2 cellular contexts compared by ENCODE assay signal in the genomic region with DNA sequence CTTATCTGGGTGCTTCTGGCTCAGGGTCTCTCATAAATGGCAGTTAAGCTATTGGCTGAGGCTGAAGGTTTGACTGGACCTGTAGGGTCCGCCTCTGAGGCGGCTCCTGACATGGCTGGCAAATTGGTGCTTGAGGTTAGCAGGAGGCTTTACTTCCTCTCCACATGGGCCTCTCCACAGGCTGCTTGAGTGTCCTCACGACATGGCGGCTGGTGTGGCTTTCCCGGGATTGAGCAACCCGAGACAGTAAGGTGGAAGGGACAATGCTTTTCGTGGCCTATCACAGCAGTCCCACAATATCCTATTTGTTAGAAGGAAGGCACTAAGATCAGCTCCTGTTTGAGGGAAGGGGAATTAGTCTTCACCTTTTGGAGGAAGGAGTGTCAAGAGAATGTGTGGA.
A peak's percentile ranks its signal among the peaks of the same experiment; 100 is the strongest.
TF ChIP-seq lines count a peak whose summit lies in the region.

No MANE protein-coding gene starts in this region.

TF ChIP-seq in H1, 55 proteins besides CTCF, POLR2A, EP300 and RAD21:
- TF ChIP-seq POU5F1 (IDR thresholded peaks at IDR 0.05; ENCODE audit: low read depth, low read length) (no peak), SAP30 (IDR thresholded peaks at IDR 0.05; ENCODE audit: insufficient read depth, insufficient replicate concordance, low read length) (no peak), KDM4A (IDR thresholded peaks at IDR 0.05; ENCODE audit: low read depth, low read length, severe bottlenecking) (no peak), YY1 (IDR thresholded peaks at IDR 0.05; ENCODE audit: low read depth, low read length) (peak; percentile 60; the same call in 1 of the 2 replicates), RBBP5 (IDR thresholded peaks at IDR 0.05; ENCODE audit: borderline replicate concordance, low read depth, low read length) (no peak), NRF1 (IDR thresholded peaks at IDR 0.05; ENCODE audit: low read depth, low read length) (no peak), SP2 (IDR thresholded peaks at IDR 0.05; ENCODE audit: low read length) (no peak), CTBP2 (IDR thresholded peaks at IDR 0.05; ENCODE audit: borderline replicate concordance, insufficient read depth, insufficient read length, low read length) (no peak)

TF ChIP-seq in HepG2, 621 proteins besides CTCF, POLR2A, EP300 and RAD21:
- TF ChIP-seq YEATS4 (CRISPR knock-in tag; IDR thresholded peaks at IDR 0.05; ENCODE audit: borderline replicate concordance) (no peak), ERF (CRISPR knock-in tag; IDR thresholded peaks at IDR 0.05) (no peak), SMAD1 (CRISPR knock-in tag; IDR thresholded peaks at IDR 0.05; ENCODE audit: borderline replicate concordance, low read depth) (no peak), SSRP1 (CRISPR knock-in tag; IDR thresholded peaks at IDR 0.05) (no peak), DR1 (CRISPR knock-in tag; IDR thresholded peaks at IDR 0.05) (no peak), KLF11 (CRISPR knock-in tag; IDR thresholded peaks at IDR 0.05) (no peak), ZNF264 (CRISPR knock-in tag; IDR thresholded peaks at IDR 0.05) (no peak), KLF12 (CRISPR knock-in tag; IDR thresholded peaks at IDR 0.05; ENCODE audit: borderline replicate concordance) (no peak), RXRA (CRISPR knock-in tag; IDR thresholded peaks at IDR 0.05) (no peak), ZSCAN25 (CRISPR knock-in tag; IDR thresholded peaks at IDR 0.05) (no peak), ATM (IDR thresholded peaks at IDR 0.05; ENCODE audit: borderline replicate concordance) (no peak)
- TF ChIP-seq, protein P1, sequence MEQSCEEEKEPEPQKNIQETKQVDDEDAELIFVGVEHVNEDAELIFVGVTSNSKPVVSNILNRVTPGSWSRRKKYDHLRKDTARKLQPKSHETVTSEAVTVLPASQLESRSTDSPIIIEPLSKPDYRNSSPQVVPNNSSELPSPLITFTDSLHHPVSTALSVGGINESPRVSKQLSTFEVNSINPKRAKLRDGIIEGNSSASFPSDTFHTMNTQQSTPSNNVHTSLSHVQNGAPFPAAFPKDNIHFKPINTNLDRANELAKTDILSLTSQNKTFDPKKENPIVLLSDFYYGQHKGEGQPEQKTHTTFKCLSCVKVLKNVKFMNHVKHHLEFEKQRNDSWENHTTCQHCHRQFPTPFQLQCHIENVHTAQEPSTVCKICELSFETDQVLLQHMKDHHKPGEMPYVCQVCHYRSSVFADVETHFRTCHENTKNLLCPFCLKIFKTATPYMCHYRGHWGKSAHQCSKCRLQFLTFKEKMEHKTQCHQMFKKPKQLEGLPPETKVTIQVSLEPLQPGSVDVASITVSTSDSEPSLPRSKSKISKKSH (CRISPR knock-in tag; IDR thresholded peaks at IDR 0.05; ENCODE audit: borderline replicate concordance): no peak
- TF ChIP-seq, protein P2, sequence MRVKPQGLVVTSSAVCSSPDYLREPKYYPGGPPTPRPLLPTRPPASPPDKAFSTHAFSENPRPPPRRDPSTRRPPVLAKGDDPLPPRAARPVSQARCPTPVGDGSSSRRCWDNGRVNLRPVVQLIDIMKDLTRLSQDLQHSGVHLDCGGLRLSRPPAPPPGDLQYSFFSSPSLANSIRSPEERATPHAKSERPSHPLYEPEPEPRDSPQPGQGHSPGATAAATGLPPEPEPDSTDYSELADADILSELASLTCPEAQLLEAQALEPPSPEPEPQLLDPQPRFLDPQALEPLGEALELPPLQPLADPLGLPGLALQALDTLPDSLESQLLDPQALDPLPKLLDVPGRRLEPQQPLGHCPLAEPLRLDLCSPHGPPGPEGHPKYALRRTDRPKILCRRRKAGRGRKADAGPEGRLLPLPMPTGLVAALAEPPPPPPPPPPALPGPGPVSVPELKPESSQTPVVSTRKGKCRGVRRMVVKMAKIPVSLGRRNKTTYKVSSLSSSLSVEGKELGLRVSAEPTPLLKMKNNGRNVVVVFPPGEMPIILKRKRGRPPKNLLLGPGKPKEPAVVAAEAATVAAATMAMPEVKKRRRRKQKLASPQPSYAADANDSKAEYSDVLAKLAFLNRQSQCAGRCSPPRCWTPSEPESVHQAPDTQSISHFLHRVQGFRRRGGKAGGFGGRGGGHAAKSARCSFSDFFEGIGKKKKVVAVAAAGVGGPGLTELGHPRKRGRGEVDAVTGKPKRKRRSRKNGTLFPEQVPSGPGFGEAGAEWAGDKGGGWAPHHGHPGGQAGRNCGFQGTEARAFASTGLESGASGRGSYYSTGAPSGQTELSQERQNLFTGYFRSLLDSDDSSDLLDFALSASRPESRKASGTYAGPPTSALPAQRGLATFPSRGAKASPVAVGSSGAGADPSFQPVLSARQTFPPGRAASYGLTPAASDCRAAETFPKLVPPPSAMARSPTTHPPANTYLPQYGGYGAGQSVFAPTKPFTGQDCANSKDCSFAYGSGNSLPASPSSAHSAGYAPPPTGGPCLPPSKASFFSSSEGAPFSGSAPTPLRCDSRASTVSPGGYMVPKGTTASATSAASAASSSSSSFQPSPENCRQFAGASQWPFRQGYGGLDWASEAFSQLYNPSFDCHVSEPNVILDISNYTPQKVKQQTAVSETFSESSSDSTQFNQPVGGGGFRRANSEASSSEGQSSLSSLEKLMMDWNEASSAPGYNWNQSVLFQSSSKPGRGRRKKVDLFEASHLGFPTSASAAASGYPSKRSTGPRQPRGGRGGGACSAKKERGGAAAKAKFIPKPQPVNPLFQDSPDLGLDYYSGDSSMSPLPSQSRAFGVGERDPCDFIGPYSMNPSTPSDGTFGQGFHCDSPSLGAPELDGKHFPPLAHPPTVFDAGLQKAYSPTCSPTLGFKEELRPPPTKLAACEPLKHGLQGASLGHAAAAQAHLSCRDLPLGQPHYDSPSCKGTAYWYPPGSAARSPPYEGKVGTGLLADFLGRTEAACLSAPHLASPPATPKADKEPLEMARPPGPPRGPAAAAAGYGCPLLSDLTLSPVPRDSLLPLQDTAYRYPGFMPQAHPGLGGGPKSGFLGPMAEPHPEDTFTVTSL (CRISPR knock-in tag; IDR thresholded peaks at IDR 0.05; ENCODE audit: borderline replicate concordance): no peak
- TF ChIP-seq, protein P3, sequence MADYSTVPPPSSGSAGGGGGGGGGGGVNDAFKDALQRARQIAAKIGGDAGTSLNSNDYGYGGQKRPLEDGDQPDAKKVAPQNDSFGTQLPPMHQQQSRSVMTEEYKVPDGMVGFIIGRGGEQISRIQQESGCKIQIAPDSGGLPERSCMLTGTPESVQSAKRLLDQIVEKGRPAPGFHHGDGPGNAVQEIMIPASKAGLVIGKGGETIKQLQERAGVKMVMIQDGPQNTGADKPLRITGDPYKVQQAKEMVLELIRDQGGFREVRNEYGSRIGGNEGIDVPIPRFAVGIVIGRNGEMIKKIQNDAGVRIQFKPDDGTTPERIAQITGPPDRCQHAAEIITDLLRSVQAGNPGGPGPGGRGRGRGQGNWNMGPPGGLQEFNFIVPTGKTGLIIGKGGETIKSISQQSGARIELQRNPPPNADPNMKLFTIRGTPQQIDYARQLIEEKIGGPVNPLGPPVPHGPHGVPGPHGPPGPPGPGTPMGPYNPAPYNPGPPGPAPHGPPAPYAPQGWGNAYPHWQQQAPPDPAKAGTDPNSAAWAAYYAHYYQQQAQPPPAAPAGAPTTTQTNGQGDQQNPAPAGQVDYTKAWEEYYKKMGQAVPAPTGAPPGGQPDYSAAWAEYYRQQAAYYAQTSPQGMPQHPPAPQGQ (CRISPR knock-in tag; IDR thresholded peaks at IDR 0.05; ENCODE audit: borderline replicate concordance): no peak
- TF ChIP-seq, protein P4, sequence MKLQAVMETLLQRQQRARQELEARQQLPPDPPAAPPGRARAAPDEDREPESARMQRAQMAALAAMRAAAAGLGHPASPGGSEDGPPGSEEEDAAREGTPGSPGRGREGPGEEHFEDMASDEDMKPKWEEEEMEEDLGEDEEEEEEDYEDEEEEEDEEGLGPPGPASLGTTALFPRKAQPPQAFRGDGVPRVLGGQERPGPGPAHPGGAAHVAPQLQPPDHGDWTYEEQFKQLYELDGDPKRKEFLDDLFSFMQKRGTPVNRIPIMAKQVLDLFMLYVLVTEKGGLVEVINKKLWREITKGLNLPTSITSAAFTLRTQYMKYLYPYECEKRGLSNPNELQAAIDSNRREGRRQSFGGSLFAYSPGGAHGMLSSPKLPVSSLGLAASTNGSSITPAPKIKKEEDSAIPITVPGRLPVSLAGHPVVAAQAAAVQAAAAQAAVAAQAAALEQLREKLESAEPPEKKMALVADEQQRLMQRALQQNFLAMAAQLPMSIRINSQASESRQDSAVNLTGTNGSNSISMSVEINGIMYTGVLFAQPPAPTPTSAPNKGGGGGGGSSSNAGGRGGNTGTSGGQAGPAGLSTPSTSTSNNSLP (IDR thresholded peaks at IDR 0.05; ENCODE audit: low read depth, low read length): no peak
- TF ChIP-seq, protein P5, sequence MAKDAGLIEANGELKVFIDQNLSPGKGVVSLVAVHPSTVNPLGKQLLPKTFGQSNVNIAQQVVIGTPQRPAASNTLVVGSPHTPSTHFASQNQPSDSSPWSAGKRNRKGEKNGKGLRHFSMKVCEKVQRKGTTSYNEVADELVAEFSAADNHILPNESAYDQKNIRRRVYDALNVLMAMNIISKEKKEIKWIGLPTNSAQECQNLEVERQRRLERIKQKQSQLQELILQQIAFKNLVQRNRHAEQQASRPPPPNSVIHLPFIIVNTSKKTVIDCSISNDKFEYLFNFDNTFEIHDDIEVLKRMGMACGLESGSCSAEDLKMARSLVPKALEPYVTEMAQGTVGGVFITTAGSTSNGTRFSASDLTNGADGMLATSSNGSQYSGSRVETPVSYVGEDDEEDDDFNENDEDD (CRISPR knock-in tag; IDR thresholded peaks at IDR 0.05; ENCODE audit: borderline replicate concordance): no peak
TF ChIP-seq in HepG2: peak in this region for 0.
